In the genomic region with DNA sequence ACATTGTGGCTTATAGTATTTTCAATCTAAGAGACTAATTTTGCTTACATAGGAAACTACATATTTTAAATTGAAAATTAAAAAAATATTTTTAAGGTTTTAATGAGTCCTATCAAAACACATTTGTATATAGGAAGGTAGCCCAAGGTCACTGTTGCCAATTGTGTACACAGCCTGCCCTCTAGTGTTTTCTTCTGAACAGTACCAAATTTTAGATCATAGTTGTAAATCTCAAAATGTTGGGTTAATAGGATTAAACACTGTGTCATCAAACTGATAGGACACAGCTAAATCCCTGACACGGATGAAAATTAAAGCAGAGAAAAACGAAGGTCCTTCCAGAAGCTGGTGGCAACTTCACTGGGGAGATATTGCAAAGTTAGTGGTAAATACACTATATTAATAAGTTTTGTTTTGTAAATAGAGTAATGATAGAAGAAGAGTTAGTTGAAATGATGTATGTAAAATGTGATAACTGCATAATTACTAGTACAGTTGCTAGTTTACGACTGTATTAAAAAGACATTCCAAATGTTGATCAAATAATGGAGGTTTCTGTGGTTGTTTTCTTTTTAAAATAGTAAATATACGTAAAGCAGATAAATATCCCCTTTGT, we compare ENCODE assay signal across 8 cellular contexts. TPM values are rescaled to one million over a fixed set of nuclear protein-coding genes. Genes with fewer than 3 reads are reported as not detected.
A peak's percentile ranks its signal among the peaks of the same experiment; 100 is the strongest.
DNase-seq lines count a peak whose midpoint lies in the region; ATAC-seq and TF ChIP-seq lines count a peak whose summit lies in the region.

No MANE protein-coding gene starts in this region.

- H3K4me3 Mint-ChIP-seq in CD4-positive, CD25-positive, alpha-beta regulatory T cell = no peak overlapping the region

- ATAC-seq in CD4-positive, CD25-positive, alpha-beta regulatory T cell (ENCODE audit: low read depth in 2 of 2) = peak in 1 of 2 donors; percentile 37
- ATAC-seq in GM19463 (IDR thresholded peaks at IDR 0.05; ENCODE audit: unreplicated experiment) (peak; percentile 54), lower lobe of right lung (peak; percentile 81 to 85), GM21529 (IDR thresholded peaks at IDR 0.05; ENCODE audit: unreplicated experiment) (no peak), HG03097 (IDR thresholded peaks at IDR 0.05; ENCODE audit: low FRiP score, unreplicated experiment) (no peak)

- peaks cover 16% of the 10 kb centered on the region for H3K27me3 Mint-ChIP-seq in CD4-positive, CD25-positive, alpha-beta regulatory T cell

- no peaks in the 10 kb centered on the region for H3K4me1 ChIP-seq in CD4-positive, CD25-positive, alpha-beta regulatory T cell (ENCODE audit: control insufficient read depth, insufficient read depth, low read length, poor library complexity, severe bottlenecking)
- peaks cover 16% of the 10 kb centered on the region for H3K4me1 ChIP-seq in lower lobe of right lung

- H3K9me3 Mint-ChIP-seq in CD4-positive, CD25-positive, alpha-beta regulatory T cell = no peaks in the 10 kb centered on the region

- H3K36me3 ChIP-seq in CD4-positive, CD25-positive, alpha-beta regulatory T cell (ENCODE audit: control insufficient read depth, insufficient read depth, low read length) = no peaks in the 10 kb centered on the region
- H3K36me3 ChIP-seq in lower lobe of right lung = no peaks in the 10 kb centered on the region

- intact Hi-C loops in lower lobe of right lung (cut with DNase I) = loop anchor here (10.0 kb wide), 1 partner anchor 332 kb away; no protein-coding TSS in a partner anchor

- peaks cover 0 to 6% (median 0%) of the 10 kb centered on the region in 4 donors for H3K4me1 Mint-ChIP-seq in CD4-positive, CD25-positive, alpha-beta regulatory T cell

- TF ChIP-seq CTCF in lower lobe of right lung (IDR thresholded peaks at IDR 0.05) = peak; percentile 68

- no peaks in the 10 kb centered on the region for H3K36me3 Mint-ChIP-seq in CD4-positive, CD25-positive, alpha-beta regulatory T cell

- DNase-seq in CD4-positive, CD25-positive, alpha-beta regulatory T cell = peak in 2 of 3 donors; percentile 4 to 26
- DNase-seq in NCI-H748 treated with DMSO at 0.1 percent for 48 hours (lab: John Stamatoyannopoulos, UW) = peak; percentile 48
- DNase-seq in cerebellar cortex (ENCODE audit: low spot score) = peak; percentile 35
- DNase-seq in lower lobe of right lung = no peak
- DNase-seq in GOT3 (lab: John Stamatoyannopoulos, UW) = no peak

- no peak overlapping the region for H3K27ac Mint-ChIP-seq in CD4-positive, CD25-positive, alpha-beta regulatory T cell

- H3K9me3 ChIP-seq in CD4-positive, CD25-positive, alpha-beta regulatory T cell (ENCODE audit: control insufficient read depth in 2 of 2, low read length in 2 of 2) = no peaks in the 10 kb centered on the region
- H3K9me3 ChIP-seq in lower lobe of right lung = no peaks in the 10 kb centered on the region

- peaks cover 5% of the 10 kb centered on the region for H3K27me3 ChIP-seq in CD4-positive, CD25-positive, alpha-beta regulatory T cell (ENCODE audit: control insufficient read depth, insufficient read depth, low read length)
- H3K27me3 ChIP-seq in lower lobe of right lung (ENCODE audit: low read depth) = no peaks in the 10 kb centered on the region

- H3K4me3 ChIP-seq in CD4-positive, CD25-positive, alpha-beta regulatory T cell (ENCODE audit: low read depth, low read length) = no peak overlapping the region
- H3K4me3 ChIP-seq in lower lobe of right lung = no peak overlapping the region

- no peak overlapping the region for H3K27ac ChIP-seq in CD4-positive, CD25-positive, alpha-beta regulatory T cell (ENCODE audit: insufficient read depth, low read length, poor library complexity, severe bottlenecking)
- H3K27ac ChIP-seq in lower lobe of right lung = no peak overlapping the region

RNA-seq across cellular contexts. Expression of a gene that starts 19.7 kb away (rescaled TPM):
- total RNA-seq in CD4-positive, CD25-positive, alpha-beta regulatory T cell = not detected
- not detected for polyA plus RNA-seq in CD4-positive, CD25-positive, alpha-beta regulatory T cell
- 2.0 TPM for total RNA-seq in lower lobe of right lung

RNA-seq across cellular contexts. Expression of a gene that starts 36.3 kb away (rescaled TPM):
- not detected for total RNA-seq in CD4-positive, CD25-positive, alpha-beta regulatory T cell
- polyA plus RNA-seq in CD4-positive, CD25-positive, alpha-beta regulatory T cell = not detected
- total RNA-seq in lower lobe of right lung = not detected

RNA-seq across cellular contexts. Expression of a gene that starts 41.0 kb away (rescaled TPM):
- total RNA-seq in CD4-positive, CD25-positive, alpha-beta regulatory T cell = 7.3 TPM
- 10 to 100 TPM in 2 of 4 donors, 1 to 10 TPM in 2; 4.9 to 14.4 (median 10.1) TPM for polyA plus RNA-seq in CD4-positive, CD25-positive, alpha-beta regulatory T cell
- 6.4 TPM for total RNA-seq in lower lobe of right lung

Comparison
In these comparisons a context has a peak if more than half of its experiments do, and no peak if none do; other contexts are left out.
1. ATAC-seq: peak in GM19463 (single experiment) and lower lobe of right lung (2 of 2); none in GM21529 (single experiment) and HG03097 (single experiment).
2. DNase-seq: peak in CD4-positive, CD25-positive, alpha-beta regulatory T cell (2 of 3), NCI-H748 treated with DMSO at 0.1 percent for 48 hours (single experiment) and cerebellar cortex (single experiment); none in lower lobe of right lung (single experiment) and GOT3 (single experiment).